ENCODE assay signal across 10 cellular contexts in genomic region chr18:48943333-48943732, GRCh38. TPM values are rescaled to one million over a fixed set of nuclear protein-coding genes. Genes with fewer than 3 reads are reported as not detected.
DNase-seq lines count a peak whose midpoint lies in the region; ATAC-seq and TF ChIP-seq lines count a peak whose summit lies in the region.
"Had no signal": no experiment of that assay in that cellular context is flagged by ENCODE, and none has a peak within 500 bp of the region (broad histone marks: within the 10 kb centered on the region; RNA-seq: fewer than 3 reads in every experiment).

No MANE protein-coding gene starts in this region.

- intact Hi-C loops in thyroid gland (cut with DNase I): no loop called here

- no peaks in the 10 kb centered on the region for H3K9me3 Mint-ChIP-seq in activated naive CD8-positive, alpha-beta T cell (ENCODE audit: low read depth)
- H3K9me3 Mint-ChIP-seq in activated naive CD8-positive, alpha-beta T cell treated with anti-CD3 and anti-CD28 coated beads, Interleukin-2, amount 50 U/mL, for 24 hours: no peaks in the 10 kb centered on the region

- DNase-seq in activated naive CD8-positive, alpha-beta T cell treated with anti-CD3 and anti-CD28 coated beads, Interleukin-2, amount 50 U/mL, for 24 hours: no peak
- DNase-seq in astrocyte of the spinal cord (ENCODE audit: low read depth, low spot score) (no peak), medulla oblongata (ENCODE audit: extremely low spot score) (peak; percentile 6), thyroid gland (peak in 1 of 2 donors; percentile 34), cortex of kidney (lab: John Stamatoyannopoulos, UW) (no peak), tibial nerve (ENCODE audit: low spot score in 2 of 2) (no peak)
- DNase-seq: NCI-H1048; stimulated activated CD4-positive, alpha-beta T cell treated with anti-CD3 and anti-CD28 coated beads, Interleukin-1b, Interleukin-23, amount 100 ng/mL, for 48 hours had no signal

- ATAC-seq in activated naive CD8-positive, alpha-beta T cell treated with anti-CD3 and anti-CD28 coated beads, Interleukin-2, amount 50 U/mL, for 24 hours: no peak
- ATAC-seq in GM18511 (IDR thresholded peaks at IDR 0.05; ENCODE audit: unreplicated experiment): no peak

- H3K9me3 ChIP-seq in thyroid gland (no peaks in the 10 kb centered on the region), tibial nerve (no peaks in the 10 kb centered on the region)

- no peak for TF ChIP-seq POLR2A in thyroid gland (IDR thresholded peaks at IDR 0.05)
- TF ChIP-seq POLR2A in tibial nerve (IDR thresholded peaks at IDR 0.05): no peak

- peak overlapping the region; percentile 1 for H3K27ac Mint-ChIP-seq in activated naive CD8-positive, alpha-beta T cell
- H3K27ac Mint-ChIP-seq in activated naive CD8-positive, alpha-beta T cell treated with anti-CD3 and anti-CD28 coated beads, Interleukin-2, amount 50 U/mL, for 24 hours: no peak overlapping the region

- in situ Hi-C loops in astrocyte of the spinal cord (cut with HindIII; ENCODE audit: low sequenced_read_pairs): no loop called here

- peak overlapping the region; percentile 0 to 95 (median 79) for H3K27ac ChIP-seq in thyroid gland
- peak overlapping the region in 2 of 4 donors; percentile 62 to 63 for H3K27ac ChIP-seq in tibial nerve

- H3K27me3 Mint-ChIP-seq in activated naive CD8-positive, alpha-beta T cell: no peaks in the 10 kb centered on the region
- H3K27me3 Mint-ChIP-seq in activated naive CD8-positive, alpha-beta T cell treated with anti-CD3 and anti-CD28 coated beads, Interleukin-2, amount 50 U/mL, for 24 hours: peaks cover 2% of the 10 kb centered on the region

- no peak for TF ChIP-seq EP300 in tibial nerve (IDR thresholded peaks at IDR 0.05)

- H3K4me3 ChIP-seq in astrocyte of the spinal cord (ENCODE audit: low read depth, low read length) (peak overlapping the region; percentile 10), thyroid gland (replicated peaks in 1 of 3) (no peak overlapping the region), tibial nerve (no peak overlapping the region)

- 57 to 66% methylated on average over 7 of the region's 7 CpGs for WGBS in thyroid gland, 2 donors
- 80 to 84% methylated on average over 7 of the region's 7 CpGs for WGBS in tibial nerve, 2 donors

- H3K36me3 ChIP-seq in thyroid gland: peaks cover 5 to 10% of the 10 kb centered on the region in 2 donors
- H3K36me3 ChIP-seq in tibial nerve: peaks cover 0 to 22% (median 0%) of the 10 kb centered on the region in 3 donors

- peak overlapping the region; percentile 18 for H3K4me3 Mint-ChIP-seq in activated naive CD8-positive, alpha-beta T cell
- no peak overlapping the region for H3K4me3 Mint-ChIP-seq in activated naive CD8-positive, alpha-beta T cell treated with anti-CD3 and anti-CD28 coated beads, Interleukin-2, amount 50 U/mL, for 24 hours

- peaks cover 11% of the 10 kb centered on the region for H3K36me3 Mint-ChIP-seq in activated naive CD8-positive, alpha-beta T cell
- peaks cover 62% of the 10 kb centered on the region for H3K36me3 Mint-ChIP-seq in activated naive CD8-positive, alpha-beta T cell treated with anti-CD3 and anti-CD28 coated beads, Interleukin-2, amount 50 U/mL, for 24 hours (ENCODE audit: low read depth)

- no peak for TF ChIP-seq CTCF in astrocyte of the spinal cord (IDR thresholded peaks at IDR 0.05; ENCODE audit: low read depth, low read length)
- TF ChIP-seq CTCF in thyroid gland (IDR thresholded peaks at IDR 0.05): no peak
- no peak for TF ChIP-seq CTCF in tibial nerve (IDR thresholded peaks at IDR 0.05)

- peaks cover 96% of the 10 kb centered on the region for H3K4me1 Mint-ChIP-seq in activated naive CD8-positive, alpha-beta T cell (ENCODE audit: low read depth)
- peaks cover 98% of the 10 kb centered on the region for H3K4me1 Mint-ChIP-seq in activated naive CD8-positive, alpha-beta T cell treated with anti-CD3 and anti-CD28 coated beads, Interleukin-2, amount 50 U/mL, for 24 hours

- H3K27me3 ChIP-seq in thyroid gland (no peaks in the 10 kb centered on the region), tibial nerve (no peaks in the 10 kb centered on the region)

- peaks cover 85 to 97% of the 10 kb centered on the region in 2 donors for H3K4me1 ChIP-seq in thyroid gland
- peaks cover 4 to 100% (median 70%) of the 10 kb centered on the region in 4 donors for H3K4me1 ChIP-seq in tibial nerve

RNA-seq across cellular contexts. Expression of gene SMAD7, which starts 7.4 kb away (rescaled TPM):
- total RNA-seq in thyroid gland: 10 to 100 TPM; 40.1 to 69.3 (median 59.2) TPM
- total RNA-seq in tibial nerve: 10 to 100 TPM; 34.3 to 56.8 (median 35.6) TPM
